Comparison of ENCODE assay signal across 21 cellular contexts in genomic region chr3:117447419-117447818, GRCh38.
A peak's percentile ranks its signal among the peaks of the same experiment; 100 is the strongest.
DNase-seq lines count a peak whose midpoint lies in the region; TF ChIP-seq lines count a peak whose summit lies in the region.
"Had no signal": no experiment of that assay in that cellular context is flagged by ENCODE, and none has a peak within 500 bp of the region (broad histone marks: within the 10 kb centered on the region; RNA-seq: fewer than 3 reads in every experiment).

No MANE protein-coding gene starts in this region.

- CTCF ChIA-PET in HEK293T (lab: Yijun Ruan, JAX), result no interaction called here

- POLR2A ChIA-PET in HEK293T (lab: Yijun Ruan, JAX), result no interaction called here

- DNase-seq in HEK293T (ENCODE audit: extremely low spot score) (no peak), SK-N-DZ (ENCODE audit: low spot score) (no peak)
- DNase-seq: 8988T; ACHN; BE2C; C1 segment of cervical spinal cord; Caco-2; Calu3; CD4-positive, alpha-beta memory T cell; CD4-positive, alpha-beta T cell; CD4-positive, CD25-positive, alpha-beta regulatory T cell; CD8-positive, alpha-beta memory T cell; CD8-positive, alpha-beta T cell; COR-L47; DMS 273 treated with DMSO at 0.1 percent for 48 hours; DMS153; DMS53; DMS79; DMS79 treated with DMSO at 0.1 percent for 48 hours; DND-41; EL had no signal

TF ChIP-seq in HEK293T, 16 proteins besides CTCF, POLR2A, EP300 and RAD21:
- TF ChIP-seq ARNT (IDR thresholded peaks at IDR 0.05) (peak; percentile 67), CTBP1 (IDR thresholded peaks at IDR 0.05; ENCODE audit: borderline replicate concordance) (peak; percentile 52; the same call in 1 of the 2 replicates), PKNOX1 (IDR thresholded peaks at IDR 0.05) (peak; percentile 76), LEF1 (IDR thresholded peaks at IDR 0.05; ENCODE audit: borderline replicate concordance) (no peak)
